In genomic region chr16:67653131-67654068, GRCh38 we compare ENCODE assay signal across 1 cellular context.
TF ChIP-seq lines count a peak whose summit lies in the region.

No MANE protein-coding gene starts in this region.

TF ChIP-seq in H1, 55 proteins besides CTCF, POLR2A, EP300 and RAD21:
- TF ChIP-seq JUN (IDR thresholded peaks at IDR 0.05; ENCODE audit: low read depth, low read length) (no peak), BACH1 (IDR thresholded peaks at IDR 0.05; ENCODE audit: low read length) (peak; percentile 39; the same call in 1 of the 2 replicates), RFX5 (IDR thresholded peaks at IDR 0.05; ENCODE audit: borderline replicate concordance, low read depth, low read length) (no peak), KDM4A (IDR thresholded peaks at IDR 0.05; ENCODE audit: low read depth, low read length, severe bottlenecking) (peak; percentile 39), BCL11A (IDR thresholded peaks at IDR 0.05; ENCODE audit: low read depth in 2 of 2, low read length in 2 of 2) (no peak), RNF2 (IDR thresholded peaks at IDR 0.05; ENCODE audit: borderline replicate concordance, low read depth, low read length, missing control alignments, poor library complexity, severe bottlenecking) (no peak), CEBPB (IDR thresholded peaks at IDR 0.05; ENCODE audit: low read depth, low read length) (no peak)
